Comparison of ENCODE assay signal across 1 cellular context in the genomic region with DNA sequence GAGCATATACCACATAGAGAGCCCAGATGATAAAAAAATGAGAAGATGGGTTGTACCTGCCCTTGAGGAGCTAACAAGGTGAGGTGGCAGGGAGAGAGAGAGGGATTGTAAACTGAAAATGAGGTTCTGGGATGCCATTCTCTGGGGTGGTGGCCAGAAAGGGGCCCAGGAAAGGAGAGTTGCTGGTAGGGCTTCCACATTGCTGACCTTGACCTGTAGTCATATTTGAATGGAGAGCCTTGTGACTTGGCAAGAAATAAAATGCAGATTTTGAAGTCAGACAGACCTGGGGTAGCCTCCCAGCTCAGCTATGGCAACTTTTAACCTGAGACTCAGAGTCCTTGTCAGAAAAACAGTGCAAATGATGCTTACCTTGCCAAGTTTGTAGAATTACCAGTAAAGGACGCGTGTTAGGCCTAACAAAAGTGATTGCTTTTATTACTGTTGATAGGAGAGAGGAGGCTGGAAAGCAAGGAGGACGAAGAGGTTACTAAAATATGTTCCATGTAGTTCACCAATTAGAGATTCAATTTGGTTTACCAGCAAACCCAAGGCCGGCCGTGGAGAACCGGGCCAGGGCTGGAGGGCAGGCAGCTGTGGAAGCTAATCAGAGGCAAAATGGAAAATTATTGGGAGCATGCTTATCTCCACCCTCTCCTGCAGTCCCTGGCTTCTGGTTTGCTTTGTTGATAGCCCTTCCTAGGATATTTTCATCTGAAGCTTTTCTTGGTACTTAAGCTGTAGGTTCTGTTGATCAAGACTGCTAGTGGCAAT.
TF ChIP-seq lines count a peak whose summit lies in the region.

No MANE protein-coding gene starts in this region.

TF ChIP-seq in HepG2, 621 proteins besides CTCF, POLR2A, EP300 and RAD21 (continued from another document):
- TF ChIP-seq RARA (CRISPR knock-in tag; IDR thresholded peaks at IDR 0.05) (peak; percentile 36; the same call in 1 of the 2 replicates), RBFOX2 (IDR thresholded peaks at IDR 0.05; ENCODE audit: low read depth, low read length) (0 out of 2 replicates have a peak, but pooled peaks have one; percentile 38), NR2F1 (CRISPR knock-in tag; IDR thresholded peaks at IDR 0.05) (peak in 1 of 2 experiments; percentile 42; a peak in 3 of 4 replicates), ZMYM3 (CRISPR knock-in tag; IDR thresholded peaks at IDR 0.05) (no peak), NR2C2 (CRISPR knock-in tag; IDR thresholded peaks at IDR 0.05; ENCODE audit: borderline replicate concordance) (0 out of 2 replicates have a peak, but pooled peaks have one; percentile 33), SAP130 (CRISPR knock-in tag; IDR thresholded peaks at IDR 0.05; ENCODE audit: low read depth) (peak; percentile 28), ZBTB25 (CRISPR knock-in tag; IDR thresholded peaks at IDR 0.05) (0 out of 2 replicates have a peak, but pooled peaks have one; percentile 35), ZBTB2 (CRISPR knock-in tag; IDR thresholded peaks at IDR 0.05; ENCODE audit: low read depth) (no peak), GMEB1 (CRISPR knock-in tag; IDR thresholded peaks at IDR 0.05; ENCODE audit: borderline replicate concordance) (no peak), SNAPC4 (CRISPR knock-in tag; IDR thresholded peaks at IDR 0.05) (no peak), KDM3A (CRISPR knock-in tag; IDR thresholded peaks at IDR 0.05; ENCODE audit: low read depth) (no peak), ZSCAN20 (CRISPR knock-in tag; IDR thresholded peaks at IDR 0.05; ENCODE audit: borderline replicate concordance) (no peak), PPARG (CRISPR knock-in tag; conservative IDR thresholded peaks at IDR 0.05) (0 out of 2 replicates have a peak, but pooled peaks have one; percentile 38), ZNF770 (CRISPR knock-in tag; IDR thresholded peaks at IDR 0.05) (no peak), ASH2L (IDR thresholded peaks at IDR 0.05; ENCODE audit: insufficient read length, low read depth, low read length) (no peak), RARG (CRISPR knock-in tag; IDR thresholded peaks at IDR 0.05; ENCODE audit: low read depth) (no peak), ZNF546 (CRISPR knock-in tag; conservative IDR thresholded peaks at IDR 0.05) (no peak), RORA (CRISPR knock-in tag; IDR thresholded peaks at IDR 0.05) (no peak), ZNF577 (CRISPR knock-in tag; IDR thresholded peaks at IDR 0.05; ENCODE audit: borderline replicate concordance, low read depth) (no peak)
- TF ChIP-seq, protein P1, sequence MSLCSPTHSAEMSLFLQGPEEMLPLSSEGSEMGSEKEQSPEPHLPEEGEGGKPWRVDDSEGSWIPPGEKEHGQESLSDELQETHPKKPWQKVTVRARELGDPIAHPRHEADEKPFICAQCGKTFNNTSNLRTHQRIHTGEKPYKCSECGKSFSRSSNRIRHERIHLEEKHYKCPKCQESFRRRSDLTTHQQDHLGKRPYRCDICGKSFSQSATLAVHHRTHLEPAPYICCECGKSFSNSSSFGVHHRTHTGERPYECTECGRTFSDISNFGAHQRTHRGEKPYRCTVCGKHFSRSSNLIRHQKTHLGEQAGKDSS (CRISPR knock-in tag; IDR thresholded peaks at IDR 0.05; ENCODE audit: borderline replicate concordance, low read depth) = no peak
- TF ChIP-seq, protein P2, sequence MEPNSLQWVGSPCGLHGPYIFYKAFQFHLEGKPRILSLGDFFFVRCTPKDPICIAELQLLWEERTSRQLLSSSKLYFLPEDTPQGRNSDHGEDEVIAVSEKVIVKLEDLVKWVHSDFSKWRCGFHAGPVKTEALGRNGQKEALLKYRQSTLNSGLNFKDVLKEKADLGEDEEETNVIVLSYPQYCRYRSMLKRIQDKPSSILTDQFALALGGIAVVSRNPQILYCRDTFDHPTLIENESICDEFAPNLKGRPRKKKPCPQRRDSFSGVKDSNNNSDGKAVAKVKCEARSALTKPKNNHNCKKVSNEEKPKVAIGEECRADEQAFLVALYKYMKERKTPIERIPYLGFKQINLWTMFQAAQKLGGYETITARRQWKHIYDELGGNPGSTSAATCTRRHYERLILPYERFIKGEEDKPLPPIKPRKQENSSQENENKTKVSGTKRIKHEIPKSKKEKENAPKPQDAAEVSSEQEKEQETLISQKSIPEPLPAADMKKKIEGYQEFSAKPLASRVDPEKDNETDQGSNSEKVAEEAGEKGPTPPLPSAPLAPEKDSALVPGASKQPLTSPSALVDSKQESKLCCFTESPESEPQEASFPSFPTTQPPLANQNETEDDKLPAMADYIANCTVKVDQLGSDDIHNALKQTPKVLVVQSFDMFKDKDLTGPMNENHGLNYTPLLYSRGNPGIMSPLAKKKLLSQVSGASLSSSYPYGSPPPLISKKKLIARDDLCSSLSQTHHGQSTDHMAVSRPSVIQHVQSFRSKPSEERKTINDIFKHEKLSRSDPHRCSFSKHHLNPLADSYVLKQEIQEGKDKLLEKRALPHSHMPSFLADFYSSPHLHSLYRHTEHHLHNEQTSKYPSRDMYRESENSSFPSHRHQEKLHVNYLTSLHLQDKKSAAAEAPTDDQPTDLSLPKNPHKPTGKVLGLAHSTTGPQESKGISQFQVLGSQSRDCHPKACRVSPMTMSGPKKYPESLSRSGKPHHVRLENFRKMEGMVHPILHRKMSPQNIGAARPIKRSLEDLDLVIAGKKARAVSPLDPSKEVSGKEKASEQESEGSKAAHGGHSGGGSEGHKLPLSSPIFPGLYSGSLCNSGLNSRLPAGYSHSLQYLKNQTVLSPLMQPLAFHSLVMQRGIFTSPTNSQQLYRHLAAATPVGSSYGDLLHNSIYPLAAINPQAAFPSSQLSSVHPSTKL (CRISPR knock-in tag; IDR thresholded peaks at IDR 0.05) = 0 out of 2 replicates have a peak, but pooled peaks have one; percentile 27
TF ChIP-seq in HepG2: peak in this region for 10.
